Comparison of ENCODE assay signal across 8 cellular contexts in the genomic region with DNA sequence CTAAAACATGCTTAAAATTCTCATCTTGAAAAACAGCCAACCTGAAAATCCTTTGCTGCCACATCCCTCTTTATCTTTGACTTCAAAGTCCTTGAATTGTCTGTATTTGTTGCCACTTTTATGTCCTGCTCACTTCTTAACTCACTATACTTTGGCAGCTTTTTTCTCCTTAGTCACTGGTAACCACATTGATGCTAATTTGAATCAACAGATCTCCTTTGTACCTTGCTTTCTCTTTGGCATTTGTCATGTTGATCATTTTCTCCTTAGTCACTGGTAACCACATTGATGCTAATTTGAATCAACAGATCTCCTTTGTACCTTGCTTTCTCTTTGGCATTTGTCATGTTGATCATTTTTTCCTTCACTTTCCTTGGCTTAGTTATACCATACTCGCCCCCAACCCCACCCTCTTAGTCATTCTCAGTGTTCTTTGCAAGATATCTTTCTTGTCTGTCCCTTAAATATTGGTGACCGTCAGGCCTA. TPM values are rescaled to one million over a fixed set of nuclear protein-coding genes. Genes with fewer than 3 reads are reported as not detected.
DNase-seq lines count a peak whose midpoint lies in the region; ATAC-seq and TF ChIP-seq lines count a peak whose summit lies in the region.
"Not testable (repeated sequence)": the region's sequence is repeated elsewhere in the genome, so short reads cannot be mapped to it uniquely, and the experiment has no call there.

No MANE protein-coding gene starts in this region.

- not testable (repeated sequence) for DNase-seq in OCI-LY7 (ENCODE audit: low spot score); central memory CD8-positive, alpha-beta T cell (ENCODE audit: low spot score in 2 of 2)
- DNase-seq in activated CD8-positive, alpha-beta memory T cell treated with anti-CD3 and anti-CD28 coated beads, Interleukin-2, amount 10 ng/mL, durations not matched to agents 7 days and 5 days: peak; percentile 57
- DNase-seq in naive thymus-derived CD8-positive, alpha-beta T cell: peak in 2 of 10 donors; percentile 22 to 25

- CTCF ChIA-PET in OCI-LY7 (lab: Charles Lee; ENCODE audit: unreplicated experiment): not testable (repeated sequence)
- CTCF ChIA-PET in activated CD8-positive, alpha-beta memory T cell treated with anti-CD3 and anti-CD28 coated beads, Interleukin-2, amount 10 ng/mL, durations not matched to agents 7 days and 5 days (lab: Charles Lee): interaction anchor here (1.3 to 2.3 kb wide), 3 partner anchors 9 to 232 kb away, joined by 3 to 8 read pairs (median 4); a partner anchor contains a TSS

- 0 out of 2 replicates have a peak overlapping the region, but pooled peaks have one; percentile 4 for H3K4me2 ChIP-seq in OCI-LY7 (ENCODE audit: low read length)

- not testable (repeated sequence) for H3K9me3 Mint-ChIP-seq in activated CD8-positive, alpha-beta memory T cell treated with anti-CD3 and anti-CD28 coated beads, Interleukin-2, amount 10 ng/mL, durations not matched to agents 7 days and 5 days (ENCODE audit: low read depth); central memory CD8-positive, alpha-beta T cell; naive thymus-derived CD8-positive, alpha-beta T cell; stimulated activated naive CD8-positive, alpha-beta T cell treated with anti-CD3 and anti-CD28 coated beads, Interleukin-15, Interleukin-2, amounts not matched to agents 100 ng/mL and 50 ng/mL, for 24 hours

- peak overlapping the region; percentile 10 for H3K4me3 Mint-ChIP-seq in activated CD8-positive, alpha-beta memory T cell treated with anti-CD3 and anti-CD28 coated beads, Interleukin-2, amount 10 ng/mL, durations not matched to agents 7 days and 5 days
- not testable (repeated sequence) for H3K4me3 Mint-ChIP-seq in central memory CD8-positive, alpha-beta T cell
- peak overlapping the region in 3 of 10 donors; percentile 9 to 50 (median 9) for H3K4me3 Mint-ChIP-seq in naive thymus-derived CD8-positive, alpha-beta T cell
- H3K4me3 Mint-ChIP-seq in stimulated activated naive CD8-positive, alpha-beta T cell treated with anti-CD3 and anti-CD28 coated beads, Interleukin-15, Interleukin-2, amounts not matched to agents 100 ng/mL and 50 ng/mL, for 24 hours: peak overlapping the region; percentile 70

- peaks cover 97% of the 10 kb centered on the region for H3K79me2 ChIP-seq in OCI-LY7 (ENCODE audit: insufficient read depth, low read depth, low read length)

- not testable (repeated sequence) for H3K9me2 ChIP-seq in OCI-LY7 (ENCODE audit: insufficient read depth, low read length)

- H3K36me3 ChIP-seq in OCI-LY7 (ENCODE audit: insufficient read depth, low read length): not testable (repeated sequence)

- H3K4me3 ChIP-seq in OCI-LY7 (ENCODE audit: low read depth, low read length, poor library complexity, severe bottlenecking): not testable (repeated sequence)

- H3K9me3 ChIP-seq in OCI-LY7 (ENCODE audit: low read length): not testable (repeated sequence)

- BruUV-seq in OCI-LY7 (replicated peaks; lab: Mats Ljungman, UMichigan): not testable (repeated sequence)

- intact Hi-C loops in OCI-LY7 (cut with micrococcal nuclease; ENCODE audit: unreplicated experiment): not testable (repeated sequence)

- POLR2A ChIA-PET in OCI-LY7 (lab: Charles Lee): interaction anchor here (0.7 to 2.6 kb wide), 5 partner anchors 9 to 193 kb away, joined by 3 to 13 read pairs (median 3); a partner anchor contains a TSS
- POLR2A ChIA-PET in naive thymus-derived CD8-positive, alpha-beta T cell (lab: Charles Lee): not testable (repeated sequence)

- H4K20me1 ChIP-seq in OCI-LY7 (ENCODE audit: insufficient read depth, low read length): not testable (repeated sequence)

- H3K27ac ChIP-seq in OCI-LY7 (ENCODE audit: low read depth, low read length, poor library complexity, severe bottlenecking): not testable (repeated sequence)

- not testable (repeated sequence) for H3K27me3 Mint-ChIP-seq in activated CD8-positive, alpha-beta memory T cell treated with anti-CD3 and anti-CD28 coated beads, Interleukin-2, amount 10 ng/mL, durations not matched to agents 7 days and 5 days; central memory CD8-positive, alpha-beta T cell; naive thymus-derived CD8-positive, alpha-beta T cell; stimulated activated naive CD8-positive, alpha-beta T cell treated with anti-CD3 and anti-CD28 coated beads, Interleukin-15, Interleukin-2, amounts not matched to agents 100 ng/mL and 50 ng/mL, for 24 hours

- H3K36me3 Mint-ChIP-seq in activated CD8-positive, alpha-beta memory T cell treated with anti-CD3 and anti-CD28 coated beads, Interleukin-2, amount 10 ng/mL, durations not matched to agents 7 days and 5 days; central memory CD8-positive, alpha-beta T cell (ENCODE audit: insufficient read depth): not testable (repeated sequence)
- peaks cover 5 to 17% (median 8%) of the 10 kb centered on the region in 3 donors for H3K36me3 Mint-ChIP-seq in naive thymus-derived CD8-positive, alpha-beta T cell
- H3K36me3 Mint-ChIP-seq in stimulated activated naive CD8-positive, alpha-beta T cell treated with anti-CD3 and anti-CD28 coated beads, Interleukin-15, Interleukin-2, amounts not matched to agents 100 ng/mL and 50 ng/mL, for 24 hours (ENCODE audit: low read depth): peaks cover 11% of the 10 kb centered on the region

- peaks cover 41% of the 10 kb centered on the region for H3K4me1 Mint-ChIP-seq in activated CD8-positive, alpha-beta memory T cell treated with anti-CD3 and anti-CD28 coated beads, Interleukin-2, amount 10 ng/mL, durations not matched to agents 7 days and 5 days
- peaks cover 44% of the 10 kb centered on the region for H3K4me1 Mint-ChIP-seq in central memory CD8-positive, alpha-beta T cell
- H3K4me1 Mint-ChIP-seq in naive thymus-derived CD8-positive, alpha-beta T cell: peaks cover 26 to 68% (median 41%) of the 10 kb centered on the region in 4 donors
- peaks cover 68% of the 10 kb centered on the region for H3K4me1 Mint-ChIP-seq in stimulated activated naive CD8-positive, alpha-beta T cell treated with anti-CD3 and anti-CD28 coated beads, Interleukin-15, Interleukin-2, amounts not matched to agents 100 ng/mL and 50 ng/mL, for 24 hours (ENCODE audit: low read depth)

- TF ChIP-seq CTCF in OCI-LY7 (conservative IDR thresholded peaks at IDR 0.05; ENCODE audit: low read length): not testable (repeated sequence)

- ATAC-seq in GM18511 (IDR thresholded peaks at IDR 0.05; ENCODE audit: unreplicated experiment) (peak; percentile 52), GM21825 (IDR thresholded peaks at IDR 0.05; ENCODE audit: unreplicated experiment) (peak; percentile 40), HG03175 (IDR thresholded peaks at IDR 0.05; ENCODE audit: unreplicated experiment) (peak; percentile 52)
- peak; percentile 86 for ATAC-seq in activated CD8-positive, alpha-beta memory T cell treated with anti-CD3 and anti-CD28 coated beads, Interleukin-2, amount 10 ng/mL, durations not matched to agents 7 days and 5 days
- ATAC-seq in central memory CD8-positive, alpha-beta T cell (replicated peaks; ENCODE audit: extremely low read depth, poor library complexity, severe bottlenecking): peak; percentile 67
- ATAC-seq in naive thymus-derived CD8-positive, alpha-beta T cell: peak; percentile 47 to 67

- peaks cover 61% of the 10 kb centered on the region for H3K4me1 ChIP-seq in OCI-LY7 (ENCODE audit: insufficient read depth, low read length, poor library complexity, severe bottlenecking)

- H3K27ac Mint-ChIP-seq in activated CD8-positive, alpha-beta memory T cell treated with anti-CD3 and anti-CD28 coated beads, Interleukin-2, amount 10 ng/mL, durations not matched to agents 7 days and 5 days: peak overlapping the region; percentile 79
- H3K27ac Mint-ChIP-seq in central memory CD8-positive, alpha-beta T cell (ENCODE audit: low read depth): peak overlapping the region; percentile 64
- H3K27ac Mint-ChIP-seq in naive thymus-derived CD8-positive, alpha-beta T cell: peak overlapping the region in 5 of 10 donors; percentile 3 to 39 (median 11)
- H3K27ac Mint-ChIP-seq in stimulated activated naive CD8-positive, alpha-beta T cell treated with anti-CD3 and anti-CD28 coated beads, Interleukin-15, Interleukin-2, amounts not matched to agents 100 ng/mL and 50 ng/mL, for 24 hours: peak overlapping the region; percentile 82

- H2AFZ ChIP-seq in OCI-LY7 (ENCODE audit: low read length): not testable (repeated sequence)

RNA-seq across cellular contexts. Expression of a gene that starts 8.6 kb away (rescaled TPM):
- 43.0 and 76.6 TPM in 2 replicates for total RNA-seq in OCI-LY7 (2014; rRNA removed; shearing (Covaris generic))
- 79.4 and 86.8 TPM in 2 replicates for total RNA-seq in OCI-LY7 (2022)
- 10 to 100 TPM; 30.4 to 35.5 TPM for total RNA-seq in activated CD8-positive, alpha-beta memory T cell treated with anti-CD3 and anti-CD28 coated beads, Interleukin-2, amount 10 ng/mL, durations not matched to agents 7 days and 5 days
- 10 to 100 TPM; 39.8 to 43.3 TPM for total RNA-seq in naive thymus-derived CD8-positive, alpha-beta T cell
- polyA plus RNA-seq in naive thymus-derived CD8-positive, alpha-beta T cell: 10 to 100 TPM; 15.0 to 19.9 (median 18.4) TPM
